In the genomic region with DNA sequence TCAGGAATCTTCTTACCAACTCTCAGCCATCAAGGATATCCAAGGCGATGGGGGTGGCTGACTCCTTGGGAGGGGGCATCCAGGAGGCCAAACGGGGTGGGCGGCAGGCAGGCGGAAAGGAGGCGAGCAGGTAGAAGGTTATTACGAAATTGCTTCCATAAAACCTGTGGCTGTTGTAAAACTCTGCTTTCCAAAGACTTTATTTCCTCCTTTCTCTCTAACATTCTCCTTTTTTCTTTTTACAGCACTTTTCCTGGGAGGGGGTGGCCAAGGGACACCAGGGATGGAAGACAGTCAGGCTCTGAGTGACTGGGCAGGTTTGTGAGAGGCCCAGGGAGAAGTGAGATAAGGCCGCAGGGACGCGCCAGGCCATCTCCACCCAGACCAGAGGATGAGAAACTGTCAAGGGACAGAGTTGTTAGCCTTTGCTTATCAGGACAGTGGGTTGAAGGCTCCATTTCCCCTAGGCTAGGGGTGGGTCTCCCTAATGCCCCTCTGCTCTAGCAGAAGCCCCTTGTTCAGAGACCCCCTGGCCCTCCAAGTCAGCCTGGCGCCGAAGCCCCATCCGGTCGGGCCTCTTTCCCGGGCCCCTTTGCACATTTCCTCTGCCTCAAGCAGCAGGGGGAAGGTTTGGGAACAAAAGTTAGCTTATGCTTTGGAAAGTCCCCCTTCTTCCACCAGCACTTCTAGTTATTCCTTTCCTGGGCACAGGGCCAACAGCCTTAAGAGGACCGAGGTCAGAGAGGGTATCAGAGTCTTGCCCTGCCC, we compare ENCODE assay signal across 1 cellular context.
TF ChIP-seq lines count a peak whose summit lies in the region.

No MANE protein-coding gene starts in this region.

TF ChIP-seq in K562, 482 proteins besides CTCF, POLR2A, EP300 and RAD21 (continued from another document and continues in another):
- TF ChIP-seq, protein P1, sequence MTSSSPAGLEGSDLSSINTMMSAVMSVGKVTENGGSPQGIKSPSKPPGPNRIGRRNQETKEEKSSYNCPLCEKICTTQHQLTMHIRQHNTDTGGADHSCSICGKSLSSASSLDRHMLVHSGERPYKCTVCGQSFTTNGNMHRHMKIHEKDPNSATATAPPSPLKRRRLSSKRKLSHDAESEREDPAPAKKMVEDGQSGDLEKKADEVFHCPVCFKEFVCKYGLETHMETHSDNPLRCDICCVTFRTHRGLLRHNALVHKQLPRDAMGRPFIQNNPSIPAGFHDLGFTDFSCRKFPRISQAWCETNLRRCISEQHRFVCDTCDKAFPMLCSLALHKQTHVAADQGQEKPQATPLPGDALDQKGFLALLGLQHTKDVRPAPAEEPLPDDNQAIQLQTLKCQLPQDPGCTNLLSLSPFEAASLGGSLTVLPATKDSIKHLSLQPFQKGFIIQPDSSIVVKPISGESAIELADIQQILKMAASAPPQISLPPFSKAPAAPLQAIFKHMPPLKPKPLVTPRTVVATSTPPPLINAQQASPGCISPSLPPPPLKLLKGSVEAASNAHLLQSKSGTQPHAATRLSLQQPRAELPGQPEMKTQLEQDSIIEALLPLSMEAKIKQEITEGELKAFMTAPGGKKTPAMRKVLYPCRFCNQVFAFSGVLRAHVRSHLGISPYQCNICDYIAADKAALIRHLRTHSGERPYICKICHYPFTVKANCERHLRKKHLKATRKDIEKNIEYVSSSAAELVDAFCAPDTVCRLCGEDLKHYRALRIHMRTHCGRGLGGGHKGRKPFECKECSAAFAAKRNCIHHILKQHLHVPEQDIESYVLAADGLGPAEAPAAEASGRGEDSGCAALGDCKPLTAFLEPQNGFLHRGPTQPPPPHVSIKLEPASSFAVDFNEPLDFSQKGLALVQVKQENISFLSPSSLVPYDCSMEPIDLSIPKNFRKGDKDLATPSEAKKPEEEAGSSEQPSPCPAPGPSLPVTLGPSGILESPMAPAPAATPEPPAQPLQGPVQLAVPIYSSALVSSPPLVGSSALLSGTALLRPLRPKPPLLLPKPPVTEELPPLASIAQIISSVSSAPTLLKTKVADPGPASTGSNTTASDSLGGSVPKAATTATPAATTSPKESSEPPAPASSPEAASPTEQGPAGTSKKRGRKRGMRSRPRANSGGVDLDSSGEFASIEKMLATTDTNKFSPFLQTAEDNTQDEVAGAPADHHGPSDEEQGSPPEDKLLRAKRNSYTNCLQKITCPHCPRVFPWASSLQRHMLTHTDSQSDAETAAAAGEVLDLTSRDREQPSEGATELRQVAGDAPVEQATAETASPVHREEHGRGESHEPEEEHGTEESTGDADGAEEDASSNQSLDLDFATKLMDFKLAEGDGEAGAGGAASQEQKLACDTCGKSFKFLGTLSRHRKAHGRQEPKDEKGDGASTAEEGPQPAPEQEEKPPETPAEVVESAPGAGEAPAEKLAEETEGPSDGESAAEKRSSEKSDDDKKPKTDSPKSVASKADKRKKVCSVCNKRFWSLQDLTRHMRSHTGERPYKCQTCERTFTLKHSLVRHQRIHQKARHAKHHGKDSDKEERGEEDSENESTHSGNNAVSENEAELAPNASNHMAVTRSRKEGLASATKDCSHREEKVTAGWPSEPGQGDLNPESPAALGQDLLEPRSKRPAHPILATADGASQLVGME (CRISPR knock-in tag; IDR thresholded peaks at IDR 0.05), result no peak
- TF ChIP-seq NCOR1 (IDR thresholded peaks at IDR 0.05) (peak; percentile 81), BRD4 (IDR thresholded peaks at IDR 0.05) (no peak), FOXA1 (IDR thresholded peaks at IDR 0.05; ENCODE audit: borderline replicate concordance) (no peak), HDAC1 (IDR thresholded peaks at IDR 0.05) (peak in 1 of 2 experiments; percentile 65; a peak in 2 of 4 replicates), ZNF146 (CRISPR knock-in tag; IDR thresholded peaks at IDR 0.05; ENCODE audit: unreplicated experiment) (no peak), TAF1 (IDR thresholded peaks at IDR 0.05; ENCODE audit: control insufficient read depth, extremely low read depth, insufficient read depth, low read length, severe bottlenecking) (peak; percentile 89), HNRNPL (IDR thresholded peaks at IDR 0.05; ENCODE audit: low read depth, low read length) (no peak), SRF (CRISPR knock-in tag; IDR thresholded peaks at IDR 0.05) (no peak), HMG20B (CRISPR knock-in tag; IDR thresholded peaks at IDR 0.05) (no peak), SAFB2 (IDR thresholded peaks at IDR 0.05; ENCODE audit: borderline replicate concordance, low read depth, low read length, severe bottlenecking) (no peak), SNIP1 (IDR thresholded peaks at IDR 0.05; ENCODE audit: low read depth) (no peak), KDM5B (IDR thresholded peaks at IDR 0.05; ENCODE audit: insufficient replicate concordance, low read depth, low read length) (peak; percentile 77), NCOA2 (IDR thresholded peaks at IDR 0.05; ENCODE audit: partially characterized antibody in 2 of 2) (no peak), SMAD2 (IDR thresholded peaks at IDR 0.05; ENCODE audit: low read depth, low read length) (no peak), ZNF507 (tag; conservative IDR thresholded peaks at IDR 0.05) (no peak), LARP7 (IDR thresholded peaks at IDR 0.05) (no peak), OTX1 (CRISPR knock-in tag; IDR thresholded peaks at IDR 0.05) (no peak), GTF2A2 (tag; IDR thresholded peaks at IDR 0.05) (0 out of 2 replicates have a peak, but pooled peaks have one; percentile 35), GABPB2 (CRISPR knock-in tag; conservative IDR thresholded peaks at IDR 0.05) (no peak), ZNF324 (CRISPR knock-in tag; IDR thresholded peaks at IDR 0.05) (no peak)
- TF ChIP-seq, protein P2, sequence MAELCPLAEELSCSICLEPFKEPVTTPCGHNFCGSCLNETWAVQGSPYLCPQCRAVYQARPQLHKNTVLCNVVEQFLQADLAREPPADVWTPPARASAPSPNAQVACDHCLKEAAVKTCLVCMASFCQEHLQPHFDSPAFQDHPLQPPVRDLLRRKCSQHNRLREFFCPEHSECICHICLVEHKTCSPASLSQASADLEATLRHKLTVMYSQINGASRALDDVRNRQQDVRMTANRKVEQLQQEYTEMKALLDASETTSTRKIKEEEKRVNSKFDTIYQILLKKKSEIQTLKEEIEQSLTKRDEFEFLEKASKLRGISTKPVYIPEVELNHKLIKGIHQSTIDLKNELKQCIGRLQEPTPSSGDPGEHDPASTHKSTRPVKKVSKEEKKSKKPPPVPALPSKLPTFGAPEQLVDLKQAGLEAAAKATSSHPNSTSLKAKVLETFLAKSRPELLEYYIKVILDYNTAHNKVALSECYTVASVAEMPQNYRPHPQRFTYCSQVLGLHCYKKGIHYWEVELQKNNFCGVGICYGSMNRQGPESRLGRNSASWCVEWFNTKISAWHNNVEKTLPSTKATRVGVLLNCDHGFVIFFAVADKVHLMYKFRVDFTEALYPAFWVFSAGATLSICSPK (IDR thresholded peaks at IDR 0.05; ENCODE audit: borderline replicate concordance), result no peak
- TF ChIP-seq, protein P3, sequence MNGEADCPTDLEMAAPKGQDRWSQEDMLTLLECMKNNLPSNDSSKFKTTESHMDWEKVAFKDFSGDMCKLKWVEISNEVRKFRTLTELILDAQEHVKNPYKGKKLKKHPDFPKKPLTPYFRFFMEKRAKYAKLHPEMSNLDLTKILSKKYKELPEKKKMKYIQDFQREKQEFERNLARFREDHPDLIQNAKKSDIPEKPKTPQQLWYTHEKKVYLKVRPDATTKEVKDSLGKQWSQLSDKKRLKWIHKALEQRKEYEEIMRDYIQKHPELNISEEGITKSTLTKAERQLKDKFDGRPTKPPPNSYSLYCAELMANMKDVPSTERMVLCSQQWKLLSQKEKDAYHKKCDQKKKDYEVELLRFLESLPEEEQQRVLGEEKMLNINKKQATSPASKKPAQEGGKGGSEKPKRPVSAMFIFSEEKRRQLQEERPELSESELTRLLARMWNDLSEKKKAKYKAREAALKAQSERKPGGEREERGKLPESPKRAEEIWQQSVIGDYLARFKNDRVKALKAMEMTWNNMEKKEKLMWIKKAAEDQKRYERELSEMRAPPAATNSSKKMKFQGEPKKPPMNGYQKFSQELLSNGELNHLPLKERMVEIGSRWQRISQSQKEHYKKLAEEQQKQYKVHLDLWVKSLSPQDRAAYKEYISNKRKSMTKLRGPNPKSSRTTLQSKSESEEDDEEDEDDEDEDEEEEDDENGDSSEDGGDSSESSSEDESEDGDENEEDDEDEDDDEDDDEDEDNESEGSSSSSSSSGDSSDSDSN (IDR thresholded peaks at IDR 0.05; ENCODE audit: borderline replicate concordance in 1 of 2, low read depth in 2 of 2, low read length in 2 of 2), result peak; percentile 79 to 95; a peak in 3 of 4 replicates
- TF ChIP-seq, protein P4, sequence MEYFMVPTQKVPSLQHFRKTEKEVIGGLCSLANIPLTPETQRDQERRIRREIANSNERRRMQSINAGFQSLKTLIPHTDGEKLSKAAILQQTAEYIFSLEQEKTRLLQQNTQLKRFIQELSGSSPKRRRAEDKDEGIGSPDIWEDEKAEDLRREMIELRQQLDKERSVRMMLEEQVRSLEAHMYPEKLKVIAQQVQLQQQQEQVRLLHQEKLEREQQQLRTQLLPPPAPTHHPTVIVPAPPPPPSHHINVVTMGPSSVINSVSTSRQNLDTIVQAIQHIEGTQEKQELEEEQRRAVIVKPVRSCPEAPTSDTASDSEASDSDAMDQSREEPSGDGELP (CRISPR knock-in tag; IDR thresholded peaks at IDR 0.05; ENCODE audit: borderline replicate concordance), result no peak
- TF ChIP-seq, protein P5, sequence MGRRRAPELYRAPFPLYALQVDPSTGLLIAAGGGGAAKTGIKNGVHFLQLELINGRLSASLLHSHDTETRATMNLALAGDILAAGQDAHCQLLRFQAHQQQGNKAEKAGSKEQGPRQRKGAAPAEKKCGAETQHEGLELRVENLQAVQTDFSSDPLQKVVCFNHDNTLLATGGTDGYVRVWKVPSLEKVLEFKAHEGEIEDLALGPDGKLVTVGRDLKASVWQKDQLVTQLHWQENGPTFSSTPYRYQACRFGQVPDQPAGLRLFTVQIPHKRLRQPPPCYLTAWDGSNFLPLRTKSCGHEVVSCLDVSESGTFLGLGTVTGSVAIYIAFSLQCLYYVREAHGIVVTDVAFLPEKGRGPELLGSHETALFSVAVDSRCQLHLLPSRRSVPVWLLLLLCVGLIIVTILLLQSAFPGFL (CRISPR knock-in tag; IDR thresholded peaks at IDR 0.05), result no peak
- TF ChIP-seq, protein P6, sequence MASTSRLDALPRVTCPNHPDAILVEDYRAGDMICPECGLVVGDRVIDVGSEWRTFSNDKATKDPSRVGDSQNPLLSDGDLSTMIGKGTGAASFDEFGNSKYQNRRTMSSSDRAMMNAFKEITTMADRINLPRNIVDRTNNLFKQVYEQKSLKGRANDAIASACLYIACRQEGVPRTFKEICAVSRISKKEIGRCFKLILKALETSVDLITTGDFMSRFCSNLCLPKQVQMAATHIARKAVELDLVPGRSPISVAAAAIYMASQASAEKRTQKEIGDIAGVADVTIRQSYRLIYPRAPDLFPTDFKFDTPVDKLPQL (IDR thresholded peaks at IDR 0.05; ENCODE audit: extremely low read depth, insufficient read length), result peak; percentile 64
- TF ChIP-seq, protein P7, sequence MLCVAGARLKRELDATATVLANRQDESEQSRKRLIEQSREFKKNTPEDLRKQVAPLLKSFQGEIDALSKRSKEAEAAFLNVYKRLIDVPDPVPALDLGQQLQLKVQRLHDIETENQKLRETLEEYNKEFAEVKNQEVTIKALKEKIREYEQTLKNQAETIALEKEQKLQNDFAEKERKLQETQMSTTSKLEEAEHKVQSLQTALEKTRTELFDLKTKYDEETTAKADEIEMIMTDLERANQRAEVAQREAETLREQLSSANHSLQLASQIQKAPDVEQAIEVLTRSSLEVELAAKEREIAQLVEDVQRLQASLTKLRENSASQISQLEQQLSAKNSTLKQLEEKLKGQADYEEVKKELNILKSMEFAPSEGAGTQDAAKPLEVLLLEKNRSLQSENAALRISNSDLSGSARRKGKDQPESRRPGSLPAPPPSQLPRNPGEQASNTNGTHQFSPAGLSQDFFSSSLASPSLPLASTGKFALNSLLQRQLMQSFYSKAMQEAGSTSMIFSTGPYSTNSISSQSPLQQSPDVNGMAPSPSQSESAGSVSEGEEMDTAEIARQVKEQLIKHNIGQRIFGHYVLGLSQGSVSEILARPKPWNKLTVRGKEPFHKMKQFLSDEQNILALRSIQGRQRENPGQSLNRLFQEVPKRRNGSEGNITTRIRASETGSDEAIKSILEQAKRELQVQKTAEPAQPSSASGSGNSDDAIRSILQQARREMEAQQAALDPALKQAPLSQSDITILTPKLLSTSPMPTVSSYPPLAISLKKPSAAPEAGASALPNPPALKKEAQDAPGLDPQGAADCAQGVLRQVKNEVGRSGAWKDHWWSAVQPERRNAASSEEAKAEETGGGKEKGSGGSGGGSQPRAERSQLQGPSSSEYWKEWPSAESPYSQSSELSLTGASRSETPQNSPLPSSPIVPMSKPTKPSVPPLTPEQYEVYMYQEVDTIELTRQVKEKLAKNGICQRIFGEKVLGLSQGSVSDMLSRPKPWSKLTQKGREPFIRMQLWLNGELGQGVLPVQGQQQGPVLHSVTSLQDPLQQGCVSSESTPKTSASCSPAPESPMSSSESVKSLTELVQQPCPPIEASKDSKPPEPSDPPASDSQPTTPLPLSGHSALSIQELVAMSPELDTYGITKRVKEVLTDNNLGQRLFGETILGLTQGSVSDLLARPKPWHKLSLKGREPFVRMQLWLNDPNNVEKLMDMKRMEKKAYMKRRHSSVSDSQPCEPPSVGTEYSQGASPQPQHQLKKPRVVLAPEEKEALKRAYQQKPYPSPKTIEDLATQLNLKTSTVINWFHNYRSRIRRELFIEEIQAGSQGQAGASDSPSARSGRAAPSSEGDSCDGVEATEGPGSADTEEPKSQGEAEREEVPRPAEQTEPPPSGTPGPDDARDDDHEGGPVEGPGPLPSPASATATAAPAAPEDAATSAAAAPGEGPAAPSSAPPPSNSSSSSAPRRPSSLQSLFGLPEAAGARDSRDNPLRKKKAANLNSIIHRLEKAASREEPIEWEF (CRISPR knock-in tag; IDR thresholded peaks at IDR 0.05), result no peak
- TF ChIP-seq, protein P8, sequence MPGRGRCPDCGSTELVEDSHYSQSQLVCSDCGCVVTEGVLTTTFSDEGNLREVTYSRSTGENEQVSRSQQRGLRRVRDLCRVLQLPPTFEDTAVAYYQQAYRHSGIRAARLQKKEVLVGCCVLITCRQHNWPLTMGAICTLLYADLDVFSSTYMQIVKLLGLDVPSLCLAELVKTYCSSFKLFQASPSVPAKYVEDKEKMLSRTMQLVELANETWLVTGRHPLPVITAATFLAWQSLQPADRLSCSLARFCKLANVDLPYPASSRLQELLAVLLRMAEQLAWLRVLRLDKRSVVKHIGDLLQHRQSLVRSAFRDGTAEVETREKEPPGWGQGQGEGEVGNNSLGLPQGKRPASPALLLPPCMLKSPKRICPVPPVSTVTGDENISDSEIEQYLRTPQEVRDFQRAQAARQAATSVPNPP (IDR thresholded peaks at IDR 0.05; ENCODE audit: borderline replicate concordance, insufficient read depth, insufficient read length), result no peak
- TF ChIP-seq, protein P9, sequence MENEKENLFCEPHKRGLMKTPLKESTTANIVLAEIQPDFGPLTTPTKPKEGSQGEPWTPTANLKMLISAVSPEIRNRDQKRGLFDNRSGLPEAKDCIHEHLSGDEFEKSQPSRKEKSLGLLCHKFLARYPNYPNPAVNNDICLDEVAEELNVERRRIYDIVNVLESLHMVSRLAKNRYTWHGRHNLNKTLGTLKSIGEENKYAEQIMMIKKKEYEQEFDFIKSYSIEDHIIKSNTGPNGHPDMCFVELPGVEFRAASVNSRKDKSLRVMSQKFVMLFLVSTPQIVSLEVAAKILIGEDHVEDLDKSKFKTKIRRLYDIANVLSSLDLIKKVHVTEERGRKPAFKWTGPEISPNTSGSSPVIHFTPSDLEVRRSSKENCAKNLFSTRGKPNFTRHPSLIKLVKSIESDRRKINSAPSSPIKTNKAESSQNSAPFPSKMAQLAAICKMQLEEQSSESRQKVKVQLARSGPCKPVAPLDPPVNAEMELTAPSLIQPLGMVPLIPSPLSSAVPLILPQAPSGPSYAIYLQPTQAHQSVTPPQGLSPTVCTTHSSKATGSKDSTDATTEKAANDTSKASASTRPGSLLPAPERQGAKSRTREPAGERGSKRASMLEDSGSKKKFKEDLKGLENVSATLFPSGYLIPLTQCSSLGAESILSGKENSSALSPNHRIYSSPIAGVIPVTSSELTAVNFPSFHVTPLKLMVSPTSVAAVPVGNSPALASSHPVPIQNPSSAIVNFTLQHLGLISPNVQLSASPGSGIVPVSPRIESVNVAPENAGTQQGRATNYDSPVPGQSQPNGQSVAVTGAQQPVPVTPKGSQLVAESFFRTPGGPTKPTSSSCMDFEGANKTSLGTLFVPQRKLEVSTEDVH (IDR thresholded peaks at IDR 0.05; ENCODE audit: low read depth, partially characterized antibody), result no peak
